ENCODE assay signal across 18 cellular contexts in the genomic region with DNA sequence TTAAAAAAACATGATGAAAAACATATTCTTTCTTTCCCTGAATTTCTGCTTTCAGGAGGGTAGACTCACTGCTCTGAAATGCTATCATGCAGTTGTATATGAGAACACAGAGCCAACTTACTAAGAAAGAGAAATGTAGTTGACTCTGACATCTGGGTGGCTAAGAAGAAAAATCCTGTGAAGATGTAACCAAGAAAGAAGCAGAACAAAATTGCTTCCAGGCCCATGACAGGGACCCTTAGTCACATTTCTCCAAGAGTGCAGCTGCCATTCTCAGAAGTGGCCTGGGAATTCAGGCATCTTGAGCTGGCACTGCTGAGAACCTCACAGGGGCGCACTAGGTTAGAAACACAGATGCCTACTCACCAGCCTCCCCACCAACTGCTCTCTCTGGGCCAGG.
DNase-seq lines count a peak whose midpoint lies in the region; ATAC-seq, FAIRE-seq and TF ChIP-seq lines count a peak whose summit lies in the region.
"Had no signal": no experiment of that assay in that cellular context is flagged by ENCODE, and none has a peak within 500 bp of the region (broad histone marks: within the 10 kb centered on the region; RNA-seq: fewer than 3 reads in every experiment).

No MANE protein-coding gene starts in this region.

- no peaks in the 10 kb centered on the region for H3K36me3 ChIP-seq in left ventricle myocardium inferior
- no peaks in the 10 kb centered on the region for H3K36me3 ChIP-seq in pancreas
- H3K36me3 ChIP-seq in aorta (ENCODE audit: control insufficient read depth in 1 of 2, insufficient read depth in 2 of 2, low read length in 1 of 2), result no peaks in the 10 kb centered on the region

- intact Hi-C loops in left ventricle myocardium inferior (cut with micrococcal nuclease), result no loop called here
- intact Hi-C loops in Right ventricle myocardium superior (cut with DNase I), result no loop called here
- intact Hi-C loops in pancreas (cut with DNase I), result no loop called here
- intact Hi-C loops in aorta (cut with DNase I), result no loop called here

- DNase-seq in left ventricle myocardium inferior (no peak), Right ventricle myocardium superior (no peak), fibroblast of gingiva (ENCODE audit: low read depth) (peak; percentile 63), pancreas (peak in 2 of 6 donors; percentile 38 to 44), aorta (no peak), epidermal melanocyte (ENCODE audit: insufficient read length, low spot score) (no peak)
- DNase-seq in activated CD4-positive, alpha-beta T cell treated with anti-CD3 and anti-CD28 coated beads, Interleukin-2, amount 50 U/mL, for 1 hour, result no peak
- DNase-seq: activated naive CD8-positive, alpha-beta T cell treated with anti-CD3 and anti-CD28 coated beads, Interleukin-2, amount 50 U/mL, for 24 hours; activated T-cell treated with anti-CD3 and anti-CD28 coated beads, Interleukin-2, amount 50 U/mL, for 48 hours; CD8-positive, alpha-beta memory T cell; GOT3; immature natural killer cell; NCI-H1105; NCI-H226; SIG-M5 had no signal

- peak overlapping the region; percentile 75 for H3K27ac ChIP-seq in left ventricle myocardium inferior (replicated peaks)
- peak overlapping the region; percentile 4 to 60 (median 28) for H3K27ac ChIP-seq in pancreas
- H3K27ac ChIP-seq in aorta (ENCODE audit: low read depth in 1 of 2, low read length in 2 of 2), result peak overlapping the region; percentile 57 to 86
- H3K27ac ChIP-seq: A549 had no signal

- no peak for ATAC-seq in Right ventricle myocardium superior (ENCODE audit: poor library complexity)
- ATAC-seq in pancreas, result peak; percentile 61 to 84 (median 76)
- ATAC-seq in aorta (ENCODE audit: low FRiP score), result no peak
- no peak for ATAC-seq in HG03139 (IDR thresholded peaks at IDR 0.05; ENCODE audit: unreplicated experiment)
- ATAC-seq: activated naive CD8-positive, alpha-beta T cell treated with anti-CD3 and anti-CD28 coated beads, Interleukin-2, amount 50 U/mL, for 24 hours had no signal

- H3K9me3 ChIP-seq in left ventricle myocardium inferior (replicated peaks) (peaks cover 13% of the 10 kb centered on the region), pancreas (no peaks in the 10 kb centered on the region), aorta (ENCODE audit: control insufficient read depth, low read length) (no peaks in the 10 kb centered on the region)
- H3K9me3 ChIP-seq: A549 had no signal

- no peak for FAIRE-seq in pancreas (lab: Jason Lieb, UNC)
- FAIRE-seq: A549, G401.6 had no signal

- TF ChIP-seq CTCF in left ventricle myocardium inferior (IDR thresholded peaks at IDR 0.05; ENCODE audit: borderline replicate concordance) (no peak), pancreas (IDR thresholded peaks at IDR 0.05) (no peak)

- H3K27me3 ChIP-seq in left ventricle myocardium inferior (ENCODE audit: low read depth), result no peaks in the 10 kb centered on the region
- no peaks in the 10 kb centered on the region for H3K27me3 ChIP-seq in pancreas
- no peaks in the 10 kb centered on the region for H3K27me3 ChIP-seq in aorta (ENCODE audit: control insufficient read depth in 1 of 2, insufficient read depth in 2 of 2, low read length in 1 of 2)

- peaks cover 67% of the 10 kb centered on the region for H3K4me1 ChIP-seq in left ventricle myocardium inferior
- peaks cover 19 to 43% (median 30%) of the 10 kb centered on the region in 3 donors for H3K4me1 ChIP-seq in pancreas
- peaks cover 3 to 8% of the 10 kb centered on the region in 2 donors for H3K4me1 ChIP-seq in aorta (ENCODE audit: control insufficient read depth in 1 of 2, insufficient read depth in 2 of 2, low read length in 2 of 2)

- 33 to 37% methylated on average over 1 of the region's 1 CpG for WGBS in pancreas, 2 donors
- WGBS in aorta, 2 donors, result 41 to 47% methylated on average over 1 of the region's 1 CpG

- no peak overlapping the region for H3K4me3 ChIP-seq in left ventricle myocardium inferior
- H3K4me3 ChIP-seq in pancreas, result no peak overlapping the region
- no peak overlapping the region for H3K4me3 ChIP-seq in aorta (ENCODE audit: low read length in 2 of 2)
- H3K4me3 ChIP-seq: A549 had no signal

Comparison
In these comparisons a context has a peak if more than half of its experiments do, and no peak if none do; other contexts are left out.
1. ATAC-seq: peak in pancreas (4 of 4); none in Right ventricle myocardium superior (single experiment), aorta (single experiment) and HG03139 (single experiment).
2. Peak in every context shown above with its lines, with median percentiles within 50 percentile points of each other: H3K27ac ChIP-seq.